In the genomic region with DNA sequence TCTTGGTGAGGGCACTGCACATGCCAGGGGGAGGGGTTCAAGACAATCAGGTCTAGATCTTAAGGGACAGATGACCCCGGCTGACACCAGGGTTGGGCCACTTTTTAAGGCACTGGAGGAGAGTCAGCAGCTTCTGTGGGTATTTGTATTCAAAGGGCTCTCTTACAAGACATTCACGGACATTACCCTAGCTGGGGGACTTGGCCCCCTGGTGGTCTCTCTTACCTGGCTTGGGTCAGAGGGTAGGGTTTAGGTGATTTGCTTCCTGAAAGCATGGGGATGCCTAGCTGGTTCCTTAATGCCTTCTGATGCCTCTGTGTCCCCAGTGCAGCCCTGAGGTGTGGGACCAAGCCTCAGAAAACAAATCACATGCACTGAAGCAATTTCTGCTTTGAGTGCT, we compare ENCODE assay signal across 18 cellular contexts.
"Had no signal": no experiment of that assay in that cellular context is flagged by ENCODE, and none has a peak within 500 bp of the region (broad histone marks: within the 10 kb centered on the region; RNA-seq: fewer than 3 reads in every experiment).

No MANE protein-coding gene starts in this region.

- H3K27ac ChIP-seq: colonic mucosa, heart left ventricle, right atrium auricular region, sigmoid colon, skin epidermis, stomach, thoracic aorta, transverse colon had no signal

- H3K4me1 ChIP-seq: colonic mucosa, right atrium auricular region, stomach had no signal

- H3K27me3 ChIP-seq: colonic mucosa, heart left ventricle, right atrium auricular region, sigmoid colon, stomach, transverse colon had no signal

- H3K4me3 ChIP-seq: colonic mucosa, heart left ventricle, mucosa of descending colon, right atrium auricular region, sigmoid colon, skin epidermis, stomach, thoracic aorta, transverse colon had no signal

- H3K36me3 ChIP-seq: colonic mucosa, heart left ventricle, right atrium auricular region, sigmoid colon, stomach, thoracic aorta, transverse colon had no signal

- DNase-seq: colonic mucosa; dermis blood vessel endothelial cell; effector CD4-positive, alpha-beta T cell; heart left ventricle; hippocampal formation; mammary epithelial cell; naive thymus-derived CD8-positive, alpha-beta T cell; sigmoid colon; stimulated activated CD4-positive, alpha-beta T cell treated with anti-CD3 and anti-CD28 coated beads, Interleukin-2, amount 100 ng/mL, for 24 hours; stimulated activated naive CD4-positive, alpha-beta T cell; stomach; substantia nigra; transverse colon had no signal

- ATAC-seq: esophagus mucosa; heart left ventricle; naive thymus-derived CD8-positive, alpha-beta T cell had no signal
